10 cellular contexts compared by ENCODE assay signal in the genomic region with DNA sequence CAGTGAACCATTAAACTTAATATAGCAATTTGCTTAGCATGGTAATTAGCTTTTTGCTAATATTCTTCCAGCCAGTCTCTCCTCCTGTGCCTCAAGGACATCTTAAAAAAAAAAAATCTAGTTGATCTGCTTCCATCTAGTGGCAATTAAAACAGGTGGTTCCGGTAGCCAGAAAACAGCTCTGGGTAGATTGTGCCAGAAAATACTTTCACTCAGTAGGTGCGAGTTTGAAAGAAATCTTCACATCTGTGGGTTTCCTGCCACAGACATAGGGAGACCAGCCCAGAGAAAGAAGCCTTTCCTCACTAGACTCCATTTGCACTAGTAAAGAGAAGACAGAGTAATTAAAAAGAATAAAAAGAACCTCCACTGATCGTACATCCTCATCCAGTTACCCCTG. TPM values are rescaled to one million over a fixed set of nuclear protein-coding genes. Genes with fewer than 3 reads are reported as not detected.
DNase-seq lines count a peak whose midpoint lies in the region; ATAC-seq, FAIRE-seq and TF ChIP-seq lines count a peak whose summit lies in the region.
"Had no signal": no experiment of that assay in that cellular context is flagged by ENCODE, and none has a peak within 500 bp of the region (broad histone marks: within the 10 kb centered on the region; RNA-seq: fewer than 3 reads in every experiment).

No MANE protein-coding gene starts in this region.

- H4K20me1 ChIP-seq in OCI-LY3 (ENCODE audit: insufficient read depth, low read length): no peaks in the 10 kb centered on the region

- peaks cover 68% of the 10 kb centered on the region for H3K36me3 ChIP-seq in OCI-LY3 (replicated peaks; ENCODE audit: low read depth, low read length)
- no peaks in the 10 kb centered on the region for H3K36me3 ChIP-seq in adrenal gland (replicated peaks in 1 of 2)

- ATAC-seq in GM18511 (IDR thresholded peaks at IDR 0.05; ENCODE audit: unreplicated experiment) (peak; percentile 39), GM21723 (IDR thresholded peaks at IDR 0.05; ENCODE audit: unreplicated experiment) (peak; percentile 47), HG02571 (IDR thresholded peaks at IDR 0.05; ENCODE audit: unreplicated experiment) (no peak)
- ATAC-seq: left ventricle myocardium superior had no signal

- peak; percentile 48 for DNase-seq in medulla oblongata (ENCODE audit: extremely low spot score)
- no peak for DNase-seq in adrenal gland
- DNase-seq in coronary artery (ENCODE audit: low spot score): no peak
- DNase-seq in H54 (ENCODE audit: insufficient read length, low spot score): no peak
- DNase-seq: left ventricle myocardium superior, NCI-H1436 had no signal

- peak; percentile 48; the same call in 1 of the 2 replicates for TF ChIP-seq CTCF in OCI-LY3 (IDR thresholded peaks at IDR 0.05; ENCODE audit: low read depth, low read length)
- TF ChIP-seq CTCF in adrenal gland (IDR thresholded peaks at IDR 0.05): no peak
- no peak for TF ChIP-seq CTCF in coronary artery (IDR thresholded peaks at IDR 0.05)

- H3K9ac ChIP-seq in OCI-LY3 (ENCODE audit: low read length): peak overlapping the region; percentile 93

- H3K27me3 ChIP-seq in OCI-LY3 (ENCODE audit: low read depth, low read length): no peaks in the 10 kb centered on the region
- no peaks in the 10 kb centered on the region for H3K27me3 ChIP-seq in adrenal gland

- H2AFZ ChIP-seq in OCI-LY3 (ENCODE audit: low read depth, low read length): no peak overlapping the region

- intact Hi-C loops in adrenal gland (cut with DNase I): no loop called here

- peak overlapping the region; percentile 98 for H3K27ac ChIP-seq in OCI-LY3 (ENCODE audit: low read length)
- H3K27ac ChIP-seq in adrenal gland: no peak overlapping the region
- no peak overlapping the region for H3K27ac ChIP-seq in coronary artery

- TF ChIP-seq POLR2A in adrenal gland (IDR thresholded peaks at IDR 0.05) (no peak), H54 (IDR thresholded peaks at IDR 0.05; ENCODE audit: low read depth, low read length) (no peak)

- H3K4me3 ChIP-seq in OCI-LY3 (ENCODE audit: low read length) (no peak overlapping the region), adrenal gland (no peak overlapping the region), coronary artery (no peak overlapping the region)

- peak overlapping the region; percentile 62 for H3K4me2 ChIP-seq in OCI-LY3 (ENCODE audit: low read length)

- WGBS in adrenal gland, 4 donors: 33 to 50% (median 42%) methylated on average over 3 of the region's 3 CpGs

- no peak for FAIRE-seq in H54 (lab: Jason Lieb, UNC)

- peaks cover 29% of the 10 kb centered on the region for H3K79me2 ChIP-seq in OCI-LY3 (ENCODE audit: low read length)

- H3K9me3 ChIP-seq in OCI-LY3 (ENCODE audit: insufficient read depth, low read length) (no peaks in the 10 kb centered on the region), adrenal gland (replicated peaks in 1 of 3) (no peaks in the 10 kb centered on the region)

- peaks cover 100% of the 10 kb centered on the region for H3K4me1 ChIP-seq in OCI-LY3 (ENCODE audit: low read length)
- H3K4me1 ChIP-seq in adrenal gland (replicated peaks in 1 of 2): no peaks in the 10 kb centered on the region

RNA-seq across cellular contexts. Expression of a gene that starts 17.1 kb away (rescaled TPM):
- total RNA-seq in adrenal gland: 1 to 10 TPM in 4 of 8 donors, under 1 TPM in 4; 0.61 to 2.5 (median 1.1) TPM
- 1 to 10 TPM in 2 of 3 donors, under 1 TPM in 1; 0.77 to 1.8 (median 1.2) TPM for polyA plus RNA-seq in adrenal gland

RNA-seq across cellular contexts. Expression of a gene that starts 39.6 kb away (rescaled TPM):
- 1 to 10 TPM in 4 of 8 donors, under 1 TPM in 4; 0.14 to 3.3 (median 0.97) TPM for total RNA-seq in adrenal gland
- 1 to 10 TPM in 2 of 3 donors, under 1 TPM in 1; 0.56 to 7.2 (median 1.2) TPM for polyA plus RNA-seq in adrenal gland
